Comparison of ENCODE assay signal across 16 cellular contexts in the genomic region with DNA sequence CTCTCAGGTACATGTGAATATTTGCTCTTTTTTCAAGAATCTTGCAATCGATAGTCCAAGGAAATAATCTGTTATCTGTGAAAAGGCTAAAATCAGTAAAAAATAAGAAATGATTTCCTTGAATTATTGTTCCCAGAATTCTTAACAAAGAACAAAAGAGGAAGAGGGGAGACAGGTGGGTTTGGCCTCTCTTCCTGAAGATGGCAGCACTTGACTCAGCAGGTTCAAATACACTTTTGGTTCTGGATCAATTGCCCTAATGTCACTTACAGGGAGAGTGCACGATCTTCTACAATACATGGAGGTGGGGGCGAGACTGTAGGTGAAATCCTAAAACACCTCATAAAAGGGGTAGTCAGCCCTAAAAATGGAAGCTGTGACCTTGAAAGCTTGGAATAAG.
"Had no signal": no experiment of that assay in that cellular context is flagged by ENCODE, and none has a peak within 500 bp of the region (broad histone marks: within the 10 kb centered on the region; RNA-seq: fewer than 3 reads in every experiment).

No MANE protein-coding gene starts in this region.

- H3K4me3 ChIP-seq: lung, psoas muscle, spleen, suprapubic skin had no signal

- H3K36me3 ChIP-seq: spleen, suprapubic skin had no signal

- H3K4me1 Mint-ChIP-seq: WTC11 had no signal

- H3K27me3 ChIP-seq: foreskin keratinocyte, spleen, suprapubic skin had no signal

- ATAC-seq: activated CD8-positive, alpha-beta T cell treated with anti-CD3 and anti-CD28 coated beads for 36 hours; foreskin keratinocyte; left cardiac atrium; psoas muscle; sciatic nerve; WTC11 had no signal

- H3K27ac Mint-ChIP-seq: activated CD8-positive, alpha-beta T cell treated with anti-CD3 and anti-CD28 coated beads for 36 hours; stimulated activated naive CD8-positive, alpha-beta T cell treated with anti-CD3 and anti-CD28 coated beads, Interleukin-15, Interleukin-2, amounts not matched to agents 100 ng/mL and 50 ng/mL, for 24 hours; T-helper 1 cell treated with Interleukin-12 subunit alpha and Interleukin-12 subunit beta and Interleukin-4 antibody, amounts not matched to agents 30 μg/mL and 1 μg/mL, for 36 hours; WTC11 had no signal

- H3K27ac ChIP-seq: foreskin keratinocyte, psoas muscle, spleen, suprapubic skin had no signal

- H3K4me1 ChIP-seq: psoas muscle, spleen, suprapubic skin had no signal

- H3K4me3 Mint-ChIP-seq: activated CD8-positive, alpha-beta T cell treated with anti-CD3 and anti-CD28 coated beads for 36 hours; stimulated activated naive CD8-positive, alpha-beta T cell treated with anti-CD3 and anti-CD28 coated beads, Interleukin-15, Interleukin-2, amounts not matched to agents 100 ng/mL and 50 ng/mL, for 24 hours; T-helper 1 cell treated with Interleukin-12 subunit alpha and Interleukin-12 subunit beta and Interleukin-4 antibody, amounts not matched to agents 30 μg/mL and 1 μg/mL, for 36 hours; WTC11 had no signal

- DNase-seq: activated CD4-positive, alpha-beta T cell treated with anti-CD3 and anti-CD28 coated beads for 48 hours; activated CD8-positive, alpha-beta T cell treated with anti-CD3 and anti-CD28 coated beads for 36 hours; activated T-cell treated with anti-CD3 and anti-CD28 coated beads, Interleukin-2, amount 50 U/mL, for 48 hours; anterior cingulate cortex; effector CD8-positive, alpha-beta T cell; foreskin keratinocyte; left cardiac atrium; midbrain; psoas muscle; spleen had no signal

- H3K9me3 ChIP-seq: psoas muscle, suprapubic skin had no signal
